In the genomic region with DNA sequence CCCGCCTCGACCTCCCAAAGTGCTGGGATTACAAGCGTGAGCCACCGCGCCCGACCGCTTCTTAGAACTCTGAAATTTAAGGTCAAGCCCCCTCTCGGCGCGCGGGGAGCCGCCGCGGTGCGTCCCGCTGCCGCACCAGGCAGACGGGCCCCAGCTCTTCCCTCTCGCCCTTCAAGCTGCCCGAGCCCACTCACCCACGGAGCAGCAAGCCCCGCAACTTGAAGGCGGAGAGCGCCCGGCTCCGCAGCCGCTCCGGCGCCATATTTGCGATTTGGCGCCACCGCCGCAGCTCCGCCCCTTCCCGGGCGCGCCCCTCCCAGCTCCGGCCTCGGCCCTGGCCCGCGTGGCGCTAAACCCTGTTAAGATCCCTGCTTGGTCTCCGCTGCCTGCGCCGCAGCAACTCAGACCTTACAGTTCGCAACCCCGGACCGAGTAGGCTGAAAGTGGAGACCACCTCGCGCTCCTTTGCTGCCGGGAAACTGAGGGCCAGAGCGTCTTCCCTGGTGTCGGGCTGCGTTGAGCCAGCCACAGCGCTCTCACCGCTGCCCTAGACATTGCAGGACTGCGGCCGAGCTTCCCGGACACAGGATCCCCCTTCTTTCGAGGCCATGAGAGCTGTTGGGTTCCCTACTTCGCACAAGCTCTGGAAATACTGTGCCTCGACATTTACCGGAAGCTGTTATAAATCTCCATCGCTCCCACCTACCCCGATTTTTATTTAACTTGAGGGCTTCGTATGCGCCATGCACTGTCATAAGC, we compare ENCODE assay signal across 1 cellular context.
TF ChIP-seq lines count a peak whose summit lies in the region.

A gene with protein sequence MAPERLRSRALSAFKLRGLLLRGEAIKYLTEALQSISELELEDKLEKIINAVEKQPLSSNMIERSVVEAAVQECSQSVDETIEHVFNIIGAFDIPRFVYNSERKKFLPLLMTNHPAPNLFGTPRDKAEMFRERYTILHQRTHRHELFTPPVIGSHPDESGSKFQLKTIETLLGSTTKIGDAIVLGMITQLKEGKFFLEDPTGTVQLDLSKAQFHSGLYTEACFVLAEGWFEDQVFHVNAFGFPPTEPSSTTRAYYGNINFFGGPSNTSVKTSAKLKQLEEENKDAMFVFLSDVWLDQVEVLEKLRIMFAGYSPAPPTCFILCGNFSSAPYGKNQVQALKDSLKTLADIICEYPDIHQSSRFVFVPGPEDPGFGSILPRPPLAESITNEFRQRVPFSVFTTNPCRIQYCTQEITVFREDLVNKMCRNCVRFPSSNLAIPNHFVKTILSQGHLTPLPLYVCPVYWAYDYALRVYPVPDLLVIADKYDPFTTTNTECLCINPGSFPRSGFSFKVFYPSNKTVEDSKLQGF (minus strand): TSS at position 273 of the 759 bp plus-strand sequence. CDS start 11 bp downstream, at position 262.

TF ChIP-seq in WTC11, 78 proteins besides CTCF, POLR2A, EP300 and RAD21 (continued from another document and continues in another):
- TF ChIP-seq AR (CRISPR knock-in tag; IDR thresholded peaks at IDR 0.05) (no peak), ZBTB21 (CRISPR knock-in tag; IDR thresholded peaks at IDR 0.05; ENCODE audit: borderline replicate concordance) (0 out of 2 replicates have a peak, but pooled peaks have one; percentile 69), ZNF416 (CRISPR knock-in tag; IDR thresholded peaks at IDR 0.05) (no peak), TEAD1 (CRISPR knock-in tag; IDR thresholded peaks at IDR 0.05) (peak; percentile 56; the same call in 1 of the 2 replicates), ERG (CRISPR knock-in tag; IDR thresholded peaks at IDR 0.05) (0 out of 2 replicates have a peak, but pooled peaks have one; percentile 2), SMAD3 (CRISPR knock-in tag; IDR thresholded peaks at IDR 0.05; ENCODE audit: borderline replicate concordance) (peak; percentile 89), SMAD4 (CRISPR knock-in tag; IDR thresholded peaks at IDR 0.05) (no peak), IRF2 (CRISPR knock-in tag; IDR thresholded peaks at IDR 0.05; ENCODE audit: borderline replicate concordance, low read depth) (no peak), ATF2 (CRISPR knock-in tag; IDR thresholded peaks at IDR 0.05; ENCODE audit: borderline replicate concordance, low read depth) (no peak), JAZF1 (CRISPR knock-in tag; IDR thresholded peaks at IDR 0.05) (no peak), GTF2I (CRISPR knock-in tag; conservative IDR thresholded peaks at IDR 0.05) (no peak), ZNF671 (CRISPR knock-in tag; IDR thresholded peaks at IDR 0.05) (0 out of 2 replicates have a peak, but pooled peaks have one; percentile 51), ESRRA (CRISPR knock-in tag; IDR thresholded peaks at IDR 0.05; ENCODE audit: borderline replicate concordance) (peak; percentile 19; the same call in 1 of the 2 replicates), ZNF263 (CRISPR knock-in tag; IDR thresholded peaks at IDR 0.05; ENCODE audit: low read depth) (no peak), MLX (CRISPR knock-in tag; IDR thresholded peaks at IDR 0.05) (no peak; the same call in 1 of the 2 replicates), AFF4 (CRISPR knock-in tag; IDR thresholded peaks at IDR 0.05; ENCODE audit: borderline replicate concordance) (0 out of 2 replicates have a peak, but pooled peaks have one; percentile 85), ZNF232 (CRISPR knock-in tag; IDR thresholded peaks at IDR 0.05) (peak; percentile 91; the same call in 1 of the 2 replicates), NR3C1 (CRISPR knock-in tag; conservative IDR thresholded peaks at IDR 0.05; ENCODE audit: low read depth) (no peak), NFYB (CRISPR knock-in tag; conservative IDR thresholded peaks at IDR 0.05; ENCODE audit: low read depth) (no peak), GABPB1 (CRISPR knock-in tag; IDR thresholded peaks at IDR 0.05) (peak; percentile 56), CREB1 (CRISPR knock-in tag; IDR thresholded peaks at IDR 0.05) (peak; percentile 85; the same call in 1 of the 2 replicates), ZNF219 (CRISPR knock-in tag; IDR thresholded peaks at IDR 0.05; ENCODE audit: borderline replicate concordance) (no peak)
- TF ChIP-seq, protein P1, sequence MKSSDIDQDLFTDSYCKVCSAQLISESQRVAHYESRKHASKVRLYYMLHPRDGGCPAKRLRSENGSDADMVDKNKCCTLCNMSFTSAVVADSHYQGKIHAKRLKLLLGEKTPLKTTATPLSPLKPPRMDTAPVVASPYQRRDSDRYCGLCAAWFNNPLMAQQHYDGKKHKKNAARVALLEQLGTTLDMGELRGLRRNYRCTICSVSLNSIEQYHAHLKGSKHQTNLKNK (CRISPR knock-in tag; IDR thresholded peaks at IDR 0.05) = no peak
- TF ChIP-seq, protein P2, sequence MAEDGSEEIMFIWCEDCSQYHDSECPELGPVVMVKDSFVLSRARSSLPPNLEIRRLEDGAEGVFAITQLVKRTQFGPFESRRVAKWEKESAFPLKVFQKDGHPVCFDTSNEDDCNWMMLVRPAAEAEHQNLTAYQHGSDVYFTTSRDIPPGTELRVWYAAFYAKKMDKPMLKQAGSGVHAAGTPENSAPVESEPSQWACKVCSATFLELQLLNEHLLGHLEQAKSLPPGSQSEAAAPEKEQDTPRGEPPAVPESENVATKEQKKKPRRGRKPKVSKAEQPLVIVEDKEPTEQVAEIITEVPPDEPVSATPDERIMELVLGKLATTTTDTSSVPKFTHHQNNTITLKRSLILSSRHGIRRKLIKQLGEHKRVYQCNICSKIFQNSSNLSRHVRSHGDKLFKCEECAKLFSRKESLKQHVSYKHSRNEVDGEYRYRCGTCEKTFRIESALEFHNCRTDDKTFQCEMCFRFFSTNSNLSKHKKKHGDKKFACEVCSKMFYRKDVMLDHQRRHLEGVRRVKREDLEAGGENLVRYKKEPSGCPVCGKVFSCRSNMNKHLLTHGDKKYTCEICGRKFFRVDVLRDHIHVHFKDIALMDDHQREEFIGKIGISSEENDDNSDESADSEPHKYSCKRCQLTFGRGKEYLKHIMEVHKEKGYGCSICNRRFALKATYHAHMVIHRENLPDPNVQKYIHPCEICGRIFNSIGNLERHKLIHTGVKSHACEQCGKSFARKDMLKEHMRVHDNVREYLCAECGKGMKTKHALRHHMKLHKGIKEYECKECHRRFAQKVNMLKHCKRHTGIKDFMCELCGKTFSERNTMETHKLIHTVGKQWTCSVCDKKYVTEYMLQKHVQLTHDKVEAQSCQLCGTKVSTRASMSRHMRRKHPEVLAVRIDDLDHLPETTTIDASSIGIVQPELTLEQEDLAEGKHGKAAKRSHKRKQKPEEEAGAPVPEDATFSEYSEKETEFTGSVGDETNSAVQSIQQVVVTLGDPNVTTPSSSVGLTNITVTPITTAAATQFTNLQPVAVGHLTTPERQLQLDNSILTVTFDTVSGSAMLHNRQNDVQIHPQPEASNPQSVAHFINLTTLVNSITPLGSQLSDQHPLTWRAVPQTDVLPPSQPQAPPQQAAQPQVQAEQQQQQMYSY (CRISPR knock-in tag; IDR thresholded peaks at IDR 0.05) = peak; percentile 80
- TF ChIP-seq, protein P3, sequence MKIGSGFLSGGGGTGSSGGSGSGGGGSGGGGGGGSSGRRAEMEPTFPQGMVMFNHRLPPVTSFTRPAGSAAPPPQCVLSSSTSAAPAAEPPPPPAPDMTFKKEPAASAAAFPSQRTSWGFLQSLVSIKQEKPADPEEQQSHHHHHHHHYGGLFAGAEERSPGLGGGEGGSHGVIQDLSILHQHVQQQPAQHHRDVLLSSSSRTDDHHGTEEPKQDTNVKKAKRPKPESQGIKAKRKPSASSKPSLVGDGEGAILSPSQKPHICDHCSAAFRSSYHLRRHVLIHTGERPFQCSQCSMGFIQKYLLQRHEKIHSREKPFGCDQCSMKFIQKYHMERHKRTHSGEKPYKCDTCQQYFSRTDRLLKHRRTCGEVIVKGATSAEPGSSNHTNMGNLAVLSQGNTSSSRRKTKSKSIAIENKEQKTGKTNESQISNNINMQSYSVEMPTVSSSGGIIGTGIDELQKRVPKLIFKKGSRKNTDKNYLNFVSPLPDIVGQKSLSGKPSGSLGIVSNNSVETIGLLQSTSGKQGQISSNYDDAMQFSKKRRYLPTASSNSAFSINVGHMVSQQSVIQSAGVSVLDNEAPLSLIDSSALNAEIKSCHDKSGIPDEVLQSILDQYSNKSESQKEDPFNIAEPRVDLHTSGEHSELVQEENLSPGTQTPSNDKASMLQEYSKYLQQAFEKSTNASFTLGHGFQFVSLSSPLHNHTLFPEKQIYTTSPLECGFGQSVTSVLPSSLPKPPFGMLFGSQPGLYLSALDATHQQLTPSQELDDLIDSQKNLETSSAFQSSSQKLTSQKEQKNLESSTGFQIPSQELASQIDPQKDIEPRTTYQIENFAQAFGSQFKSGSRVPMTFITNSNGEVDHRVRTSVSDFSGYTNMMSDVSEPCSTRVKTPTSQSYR (CRISPR knock-in tag; IDR thresholded peaks at IDR 0.05) = no peak; the same call in 1 of the 2 replicates
